ENCODE assay signal across 1 cellular context in genomic region chr15:50908209-50909043, GRCh38.
TF ChIP-seq lines count a peak whose summit lies in the region.

Gene AP4E1, plus strand, starts transcription at chr15:50908683. Its CDS starts 96 bp downstream, at chr15:50908779.

TF ChIP-seq in K562, 482 proteins besides CTCF, POLR2A, EP300 and RAD21 (continued from another document and continues in another):
- TF ChIP-seq ZSCAN29 (IDR thresholded peaks at IDR 0.05) (no peak), ZBTB11 (CRISPR knock-in tag; IDR thresholded peaks at IDR 0.05) (peak in 2 of 3 experiments; percentile 50 to 72; a peak in 3 of 6 replicates), ETS2 (tag; IDR thresholded peaks at IDR 0.05; ENCODE audit: borderline replicate concordance, poor library complexity, severe bottlenecking) (peak; percentile 59), ZKSCAN1 (IDR thresholded peaks at IDR 0.05; ENCODE audit: low read depth, low read length) (peak; percentile 95), POLR2H (tag; IDR thresholded peaks at IDR 0.05; ENCODE audit: low read depth) (no peak), POLR3G (IDR thresholded peaks at IDR 0.05; ENCODE audit: extremely low read depth, insufficient read length, insufficient replicate concordance) (no peak), ZNF224 (CRISPR knock-in tag; IDR thresholded peaks at IDR 0.05) (no peak), OTX1 (CRISPR knock-in tag; IDR thresholded peaks at IDR 0.05) (no peak), ZNF253 (CRISPR knock-in tag; conservative IDR thresholded peaks at IDR 0.05) (no peak), ZNF354B (CRISPR knock-in tag; IDR thresholded peaks at IDR 0.05) (no peak), HNRNPLL (IDR thresholded peaks at IDR 0.05; ENCODE audit: low read depth, low read length, poor library complexity, severe bottlenecking) (peak; percentile 93), TSHZ1 (CRISPR knock-in tag; IDR thresholded peaks at IDR 0.05) (no peak), FUS (optimal IDR thresholded peaks at IDR 0.05; ENCODE audit: low read depth, low read length) (no peak), THRA (IDR thresholded peaks at IDR 0.05) (no peak), ARID2 (IDR thresholded peaks at IDR 0.05) (0 out of 2 replicates have a peak, but pooled peaks have one; percentile 7), ATF6 (CRISPR knock-in tag; IDR thresholded peaks at IDR 0.05) (no peak; the same call in 1 of the 2 replicates), SREBF2 (CRISPR knock-in tag; IDR thresholded peaks at IDR 0.05) (no peak), RB1 (IDR thresholded peaks at IDR 0.05; ENCODE audit: low read depth) (peak; percentile 79), ELF2 (CRISPR knock-in tag; IDR thresholded peaks at IDR 0.05) (peak; percentile 99), SNIP1 (IDR thresholded peaks at IDR 0.05; ENCODE audit: low read depth) (no peak), HMBOX1 (IDR thresholded peaks at IDR 0.05) (no peak), MEIS2 (IDR thresholded peaks at IDR 0.05; ENCODE audit: partially characterized antibody) (no peak), ZNF280B (CRISPR knock-in tag; IDR thresholded peaks at IDR 0.05) (no peak), SRSF3 (IDR thresholded peaks at IDR 0.05; ENCODE audit: insufficient read depth, low read length) (0 out of 2 replicates have a peak, but pooled peaks have one; percentile 79), TARDBP (IDR thresholded peaks at IDR 0.05) (0 out of 2 replicates have a peak, but pooled peaks have one; percentile 60), ZNF140 (CRISPR knock-in tag; IDR thresholded peaks at IDR 0.05) (no peak), ZNF165 (CRISPR knock-in tag; IDR thresholded peaks at IDR 0.05; ENCODE audit: borderline replicate concordance) (no peak)
- TF ChIP-seq, protein P1, sequence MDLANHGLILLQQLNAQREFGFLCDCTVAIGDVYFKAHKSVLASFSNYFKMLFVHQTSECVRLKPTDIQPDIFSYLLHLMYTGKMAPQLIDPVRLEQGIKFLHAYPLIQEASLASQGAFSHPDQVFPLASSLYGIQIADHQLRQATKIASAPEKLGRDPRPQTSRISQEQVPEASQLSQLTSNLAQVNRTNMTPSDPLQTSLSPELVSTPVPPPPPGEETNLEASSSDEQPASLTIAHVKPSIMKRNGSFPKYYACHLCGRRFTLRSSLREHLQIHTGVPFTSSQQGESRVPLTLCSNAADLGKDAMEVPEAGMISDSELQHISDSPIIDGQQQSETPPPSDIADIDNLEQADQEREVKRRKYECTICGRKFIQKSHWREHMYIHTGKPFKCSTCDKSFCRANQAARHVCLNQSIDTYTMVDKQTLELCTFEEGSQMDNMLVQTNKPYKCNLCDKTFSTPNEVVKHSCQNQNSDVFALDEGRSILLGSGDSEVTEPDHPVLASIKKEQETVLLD (IDR thresholded peaks at IDR 0.05), result no peak
- TF ChIP-seq, protein P2, sequence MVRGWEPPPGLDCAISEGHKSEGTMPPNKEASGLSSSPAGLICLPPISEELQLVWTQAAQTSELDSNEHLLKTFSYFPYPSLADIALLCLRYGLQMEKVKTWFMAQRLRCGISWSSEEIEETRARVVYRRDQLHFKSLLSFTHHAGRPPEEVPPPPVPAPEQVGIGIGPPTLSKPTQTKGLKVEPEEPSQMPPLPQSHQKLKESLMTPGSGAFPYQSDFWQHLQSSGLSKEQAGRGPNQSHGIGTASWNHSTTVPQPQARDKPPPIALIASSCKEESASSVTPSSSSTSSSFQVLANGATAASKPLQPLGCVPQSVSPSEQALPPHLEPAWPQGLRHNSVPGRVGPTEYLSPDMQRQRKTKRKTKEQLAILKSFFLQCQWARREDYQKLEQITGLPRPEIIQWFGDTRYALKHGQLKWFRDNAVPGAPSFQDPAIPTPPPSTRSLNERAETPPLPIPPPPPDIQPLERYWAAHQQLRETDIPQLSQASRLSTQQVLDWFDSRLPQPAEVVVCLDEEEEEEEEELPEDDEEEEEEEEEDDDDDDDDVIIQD (CRISPR knock-in tag; IDR thresholded peaks at IDR 0.05), result no peak
- TF ChIP-seq, protein P3, sequence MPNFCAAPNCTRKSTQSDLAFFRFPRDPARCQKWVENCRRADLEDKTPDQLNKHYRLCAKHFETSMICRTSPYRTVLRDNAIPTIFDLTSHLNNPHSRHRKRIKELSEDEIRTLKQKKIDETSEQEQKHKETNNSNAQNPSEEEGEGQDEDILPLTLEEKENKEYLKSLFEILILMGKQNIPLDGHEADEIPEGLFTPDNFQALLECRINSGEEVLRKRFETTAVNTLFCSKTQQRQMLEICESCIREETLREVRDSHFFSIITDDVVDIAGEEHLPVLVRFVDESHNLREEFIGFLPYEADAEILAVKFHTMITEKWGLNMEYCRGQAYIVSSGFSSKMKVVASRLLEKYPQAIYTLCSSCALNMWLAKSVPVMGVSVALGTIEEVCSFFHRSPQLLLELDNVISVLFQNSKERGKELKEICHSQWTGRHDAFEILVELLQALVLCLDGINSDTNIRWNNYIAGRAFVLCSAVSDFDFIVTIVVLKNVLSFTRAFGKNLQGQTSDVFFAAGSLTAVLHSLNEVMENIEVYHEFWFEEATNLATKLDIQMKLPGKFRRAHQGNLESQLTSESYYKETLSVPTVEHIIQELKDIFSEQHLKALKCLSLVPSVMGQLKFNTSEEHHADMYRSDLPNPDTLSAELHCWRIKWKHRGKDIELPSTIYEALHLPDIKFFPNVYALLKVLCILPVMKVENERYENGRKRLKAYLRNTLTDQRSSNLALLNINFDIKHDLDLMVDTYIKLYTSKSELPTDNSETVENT (CRISPR knock-in tag; IDR thresholded peaks at IDR 0.05), result peak; percentile 55
- TF ChIP-seq, protein P4, sequence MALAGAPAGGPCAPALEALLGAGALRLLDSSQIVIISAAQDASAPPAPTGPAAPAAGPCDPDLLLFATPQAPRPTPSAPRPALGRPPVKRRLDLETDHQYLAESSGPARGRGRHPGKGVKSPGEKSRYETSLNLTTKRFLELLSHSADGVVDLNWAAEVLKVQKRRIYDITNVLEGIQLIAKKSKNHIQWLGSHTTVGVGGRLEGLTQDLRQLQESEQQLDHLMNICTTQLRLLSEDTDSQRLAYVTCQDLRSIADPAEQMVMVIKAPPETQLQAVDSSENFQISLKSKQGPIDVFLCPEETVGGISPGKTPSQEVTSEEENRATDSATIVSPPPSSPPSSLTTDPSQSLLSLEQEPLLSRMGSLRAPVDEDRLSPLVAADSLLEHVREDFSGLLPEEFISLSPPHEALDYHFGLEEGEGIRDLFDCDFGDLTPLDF (CRISPR knock-in tag; IDR thresholded peaks at IDR 0.05), result peak; percentile 59; the same call in 1 of the 2 replicates
- TF ChIP-seq, protein P5, sequence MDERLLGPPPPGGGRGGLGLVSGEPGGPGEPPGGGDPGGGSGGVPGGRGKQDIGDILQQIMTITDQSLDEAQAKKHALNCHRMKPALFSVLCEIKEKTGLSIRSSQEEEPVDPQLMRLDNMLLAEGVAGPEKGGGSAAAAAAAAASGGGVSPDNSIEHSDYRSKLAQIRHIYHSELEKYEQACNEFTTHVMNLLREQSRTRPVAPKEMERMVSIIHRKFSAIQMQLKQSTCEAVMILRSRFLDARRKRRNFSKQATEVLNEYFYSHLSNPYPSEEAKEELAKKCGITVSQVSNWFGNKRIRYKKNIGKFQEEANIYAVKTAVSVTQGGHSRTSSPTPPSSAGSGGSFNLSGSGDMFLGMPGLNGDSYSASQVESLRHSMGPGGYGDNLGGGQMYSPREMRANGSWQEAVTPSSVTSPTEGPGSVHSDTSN (CRISPR knock-in tag; IDR thresholded peaks at IDR 0.05; ENCODE audit: low read depth), result no peak
- TF ChIP-seq, protein P5 (tag; conservative IDR thresholded peaks at IDR 0.05; ENCODE audit: low read depth), result no peak
